Comparison of ENCODE assay signal across 2 cellular contexts in the genomic region with DNA sequence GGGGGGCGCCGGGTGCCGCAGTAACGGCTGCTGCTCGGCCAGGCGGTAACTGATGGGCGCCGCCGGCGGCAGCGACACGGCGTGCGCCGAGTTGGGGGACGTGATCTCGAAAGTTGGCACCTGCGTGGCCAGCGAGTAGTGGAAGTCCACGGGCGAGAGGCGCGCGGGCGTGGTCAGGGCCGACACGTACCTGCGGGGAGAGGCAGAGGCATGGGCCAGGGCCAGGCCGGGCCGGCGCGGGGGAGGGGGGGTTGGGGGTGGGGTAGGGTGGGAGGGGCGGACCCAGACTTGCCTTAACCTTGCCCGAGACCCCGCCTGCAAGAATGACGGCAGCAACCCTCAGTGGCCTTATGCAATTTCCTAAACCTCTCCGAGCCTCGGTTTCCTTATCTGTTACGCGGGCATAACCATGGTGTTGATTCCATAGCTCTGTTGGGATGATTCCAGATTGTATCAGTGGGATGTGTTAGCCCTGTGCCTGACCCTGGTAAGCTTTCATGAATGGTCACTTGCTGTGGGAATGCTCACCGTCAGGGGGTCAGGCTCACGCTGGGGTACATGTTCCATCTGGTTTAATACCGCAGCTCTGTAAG.
TF ChIP-seq lines count a peak whose summit lies in the region.

No MANE protein-coding gene starts in this region.

TF ChIP-seq in IMR-90, 13 proteins besides CTCF, POLR2A, EP300 and RAD21:
- no peak for TF ChIP-seq FOS (IDR thresholded peaks at IDR 0.05; ENCODE audit: low read depth, low read length)
- no peak for TF ChIP-seq MAZ (IDR thresholded peaks at IDR 0.05; ENCODE audit: borderline replicate concordance, low read depth, low read length)
- TF ChIP-seq SMC3 (IDR thresholded peaks at IDR 0.05; ENCODE audit: low read depth, low read length) = no peak

TF ChIP-seq in liver, 16 proteins besides CTCF, POLR2A, EP300 and RAD21:
- TF ChIP-seq, protein P1, sequence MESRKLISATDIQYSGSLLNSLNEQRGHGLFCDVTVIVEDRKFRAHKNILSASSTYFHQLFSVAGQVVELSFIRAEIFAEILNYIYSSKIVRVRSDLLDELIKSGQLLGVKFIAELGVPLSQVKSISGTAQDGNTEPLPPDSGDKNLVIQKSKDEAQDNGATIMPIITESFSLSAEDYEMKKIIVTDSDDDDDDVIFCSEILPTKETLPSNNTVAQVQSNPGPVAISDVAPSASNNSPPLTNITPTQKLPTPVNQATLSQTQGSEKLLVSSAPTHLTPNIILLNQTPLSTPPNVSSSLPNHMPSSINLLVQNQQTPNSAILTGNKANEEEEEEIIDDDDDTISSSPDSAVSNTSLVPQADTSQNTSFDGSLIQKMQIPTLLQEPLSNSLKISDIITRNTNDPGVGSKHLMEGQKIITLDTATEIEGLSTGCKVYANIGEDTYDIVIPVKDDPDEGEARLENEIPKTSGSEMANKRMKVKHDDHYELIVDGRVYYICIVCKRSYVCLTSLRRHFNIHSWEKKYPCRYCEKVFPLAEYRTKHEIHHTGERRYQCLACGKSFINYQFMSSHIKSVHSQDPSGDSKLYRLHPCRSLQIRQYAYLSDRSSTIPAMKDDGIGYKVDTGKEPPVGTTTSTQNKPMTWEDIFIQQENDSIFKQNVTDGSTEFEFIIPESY (IDR thresholded peaks at IDR 0.05) = no peak
- no peak for TF ChIP-seq SP1 (IDR thresholded peaks at IDR 0.05)
